In genomic region chr22:41237707-41238569, GRCh38 we compare ENCODE assay signal across 8 cellular contexts. TPM values are rescaled to one million over a fixed set of nuclear protein-coding genes. Genes with fewer than 3 reads are reported as not detected.
DNase-seq lines count a peak whose midpoint lies in the region; ATAC-seq, FAIRE-seq and TF ChIP-seq lines count a peak whose summit lies in the region.

No MANE protein-coding gene starts in this region.

- CTCF ChIA-PET in activated CD8-positive, alpha-beta T cell treated with anti-CD3 and anti-CD28 coated beads, Interleukin-2, amount 10 ng/mL, durations not matched to agents 7 days and 5 days (lab: Charles Lee) = interaction anchor here (0.6 to 4.3 kb wide), 57 partner anchors 10 to 385 kb away, joined by 3 to 114 read pairs (median 4); partner anchors contain the start of genes EP300, RANGAP1, RBX1 and XPNPEP3
- CTCF ChIA-PET in H1 (lab: Charles Lee; ENCODE audit: partially characterized antibody) = interaction anchor here (0.5 to 2.6 kb wide), 27 partner anchors 9 to 322 kb away, joined by 3 to 23 read pairs (median 5); partner anchors contain the start of gene RBX1

- H3K9me3 ChIP-seq in DND-41 (ENCODE audit: insufficient read depth, low read length, severe bottlenecking) (no peaks in the 10 kb centered on the region), H1 (ENCODE audit: insufficient read depth in 2 of 2, low read depth in 1 of 2, low read length in 1 of 2) (no peaks in the 10 kb centered on the region), mesodermal cell (ENCODE audit: control insufficient read depth, low read length) (no peaks in the 10 kb centered on the region)

- ATAC-seq in DND-41 (ENCODE audit: insufficient read depth, low read depth) = peak; percentile 81
- ATAC-seq in GM21737 (IDR thresholded peaks at IDR 0.05; ENCODE audit: unreplicated experiment) = peak; percentile 77
- peak; percentile 95 for ATAC-seq in activated CD8-positive, alpha-beta T cell treated with anti-CD3 and anti-CD28 coated beads, Interleukin-2, amount 10 ng/mL, durations not matched to agents 7 days and 5 days

- H2BK120ac ChIP-seq in H1 (replicated peaks; ENCODE audit: low read depth, low read length) = peak overlapping the region; percentile 53

- peaks cover 2% of the 10 kb centered on the region; the same call in 1 of the 2 replicates for H3K23me2 ChIP-seq in H1 (ENCODE audit: low read depth, low read length)

- peak; percentile 76 for DNase-seq in DND-41
- DNase-seq in NCI-H1930 (lab: John Stamatoyannopoulos, UW) = peak; percentile 37 to 62
- DNase-seq in activated CD8-positive, alpha-beta T cell treated with anti-CD3 and anti-CD28 coated beads, Interleukin-2, amount 10 ng/mL, durations not matched to agents 7 days and 5 days = peak; percentile 90
- peak in 1 of 2 experiments; percentile 80 for DNase-seq in H1 (ENCODE audit: low read depth in 1 of 2, low spot score in 2 of 2)
- peak; percentile 70 to 74 for DNase-seq in stimulated activated CD8-positive, alpha-beta memory T cell treated with anti-CD3 and anti-CD28 coated beads, Interleukin-15, amount 100 ng/mL, for 48 hours (ENCODE audit: low read depth in 2 of 2)
- DNase-seq in NCI-H226 = no peak

- H3K9ac ChIP-seq in DND-41 (ENCODE audit: low read depth, low read length) (peak overlapping the region; percentile 47; the same call in 1 of the 2 replicates), H1 (replicated peaks in 1 of 4; ENCODE audit: extremely low read depth in 1 of 4, low read depth in 3 of 4, low read length in 3 of 4) (peak overlapping the region in 3 of 4 experiments; percentile 38 to 68 (median 48); a peak in 3 of 7 replicates)

- H3K79me2 ChIP-seq in DND-41 (ENCODE audit: insufficient read depth, low read length) (no peaks in the 10 kb centered on the region), H1 (ENCODE audit: control insufficient read depth in 1 of 2, insufficient read depth in 2 of 2, low read length in 2 of 2) (no peaks in the 10 kb centered on the region)

- H3K4me1 ChIP-seq in DND-41 (ENCODE audit: insufficient read depth, low read length) (peaks cover 15% of the 10 kb centered on the region), H1 (replicated peaks in 1 of 4; ENCODE audit: control insufficient read depth in 3 of 4, insufficient read depth in 4 of 4, low read length in 3 of 4) (peaks cover 4 to 17% (median 11%) of the 10 kb centered on the region in 4 experiments; a peak in 6 of 7 replicates), mesodermal cell (ENCODE audit: control insufficient read depth, insufficient read depth, low read length, poor library complexity, severe bottlenecking) (peaks cover 4% of the 10 kb centered on the region)

- H3K4me3 Mint-ChIP-seq in activated CD8-positive, alpha-beta T cell treated with anti-CD3 and anti-CD28 coated beads, Interleukin-2, amount 10 ng/mL, durations not matched to agents 7 days and 5 days = no peak overlapping the region

- H3K36me3 Mint-ChIP-seq in activated CD8-positive, alpha-beta T cell treated with anti-CD3 and anti-CD28 coated beads, Interleukin-2, amount 10 ng/mL, durations not matched to agents 7 days and 5 days (ENCODE audit: low read depth) = no peaks in the 10 kb centered on the region

- H3K27me3 ChIP-seq in DND-41 (ENCODE audit: insufficient read depth, low read length, poor library complexity) (peaks cover 6% of the 10 kb centered on the region), H1 (replicated peaks in 1 of 4; ENCODE audit: control insufficient read depth in 3 of 4, extremely low read depth in 1 of 4, insufficient read depth in 3 of 4, low read length in 3 of 4) (peaks cover 0 to 4% (median 0%) of the 10 kb centered on the region in 4 experiments; a peak in 3 of 7 replicates)

- TF ChIP-seq RAD21 in H1 (IDR thresholded peaks at IDR 0.05 in 1 of 2, conservative IDR thresholded peaks at IDR 0.05 in 1 of 2; ENCODE audit: low read depth in 2 of 2, low read length in 2 of 2) = peak; percentile 78 to 86

- no peaks in the 10 kb centered on the region for H3K79me1 ChIP-seq in H1 (ENCODE audit: low read depth, low read length)

- H3K27me3 Mint-ChIP-seq in activated CD8-positive, alpha-beta T cell treated with anti-CD3 and anti-CD28 coated beads, Interleukin-2, amount 10 ng/mL, durations not matched to agents 7 days and 5 days (ENCODE audit: low read depth) = no peaks in the 10 kb centered on the region

- no peak overlapping the region for H3K27ac Mint-ChIP-seq in activated CD8-positive, alpha-beta T cell treated with anti-CD3 and anti-CD28 coated beads, Interleukin-2, amount 10 ng/mL, durations not matched to agents 7 days and 5 days

- no peak for TF ChIP-seq EP300 in H1 (IDR thresholded peaks at IDR 0.05; ENCODE audit: borderline replicate concordance in 1 of 2, low read depth in 2 of 2, low read length in 2 of 2)

- no peak for FAIRE-seq in H1 (lab: Jason Lieb, UNC)

- peak overlapping the region; percentile 93 for H4K91ac ChIP-seq in H1 (replicated peaks; ENCODE audit: insufficient read length, low read length)

- H4K8ac ChIP-seq in H1 (ENCODE audit: extremely low read depth, insufficient read depth, low read length) = peak overlapping the region; percentile 98

- no peaks in the 10 kb centered on the region for H3K9me3 Mint-ChIP-seq in activated CD8-positive, alpha-beta T cell treated with anti-CD3 and anti-CD28 coated beads, Interleukin-2, amount 10 ng/mL, durations not matched to agents 7 days and 5 days (ENCODE audit: insufficient read depth)

- H3K4me2 ChIP-seq in DND-41 (ENCODE audit: insufficient read depth, low read length) = peak overlapping the region; percentile 71
- H3K4me2 ChIP-seq in H1 (ENCODE audit: insufficient read depth in 1 of 2, low read depth in 2 of 2, low read length in 2 of 2) = peak overlapping the region; percentile 39 to 69; a peak in 3 of 4 replicates

- POLR2A ChIA-PET in activated CD8-positive, alpha-beta T cell treated with anti-CD3 and anti-CD28 coated beads, Interleukin-2, amount 10 ng/mL, durations not matched to agents 7 days and 5 days (lab: Charles Lee) = interaction anchor here (0.7 to 1.4 kb wide), 11 partner anchors 15 to 381 kb away, joined by 3 to 10 read pairs (median 3); partner anchors contain the start of genes EP300, RBX1 and XPNPEP3
- POLR2A ChIA-PET in H1 (lab: Charles Lee; ENCODE audit: partially characterized antibody) = interaction anchor here (0.6 to 3.8 kb wide), 22 partner anchors 9 to 315 kb away, joined by 3 to 25 read pairs (median 4); partner anchors contain the start of gene ZC3H7B

- peak overlapping the region; percentile 44 for H3K56ac ChIP-seq in H1 (replicated peaks; ENCODE audit: insufficient read length, low read depth, low read length)

- H3K36me3 ChIP-seq in DND-41 (ENCODE audit: insufficient read depth, low read length) (no peaks in the 10 kb centered on the region), H1 (ENCODE audit: control insufficient read depth in 2 of 4, insufficient read depth in 4 of 4, low read length in 3 of 4) (no peaks in the 10 kb centered on the region), mesodermal cell (ENCODE audit: control insufficient read depth, insufficient read depth, low read length) (no peaks in the 10 kb centered on the region)

- H2BK15ac ChIP-seq in H1 (ENCODE audit: low read length) = peak overlapping the region; percentile 61; the same call in 1 of the 2 replicates

- peaks cover 6% of the 10 kb centered on the region for H3K4me1 Mint-ChIP-seq in activated CD8-positive, alpha-beta T cell treated with anti-CD3 and anti-CD28 coated beads, Interleukin-2, amount 10 ng/mL, durations not matched to agents 7 days and 5 days (ENCODE audit: low read depth)

- 24% methylated on average over 60 of the region's 97 CpGs; no CpG with 5 or more reads in 1 of the 2 experiments for WGBS in H1 (ENCODE audit: extremely low coverage in 1 of 2, insufficient coverage in 1 of 2, insufficient read length in 1 of 2, insufficient replicate concordance in 2 of 2, low coverage in 1 of 2, low lambda C conversion rate in 2 of 2, missing lambda C conversion rate in 1 of 2), 2 experiments
- 35 to 51% methylated on average over 45 to 96 of the region's 97 CpGs for WGBS in mesodermal cell (ENCODE audit: insufficient coverage in 2 of 2), 2 experiments

- peak overlapping the region; percentile 62 for H2AFZ ChIP-seq in DND-41 (ENCODE audit: low read depth, low read length)
- peak overlapping the region; percentile 71; the same call in 1 of the 2 replicates for H2AFZ ChIP-seq in H1 (ENCODE audit: low read length)

- H3K4me3 ChIP-seq in DND-41 (ENCODE audit: low read depth in 1 of 2, low read length in 2 of 2) (peak overlapping the region in 1 of 2 experiments; percentile 51; a peak in 2 of 4 replicates), H1 (ENCODE audit: extremely low read depth in 1 of 4, insufficient read depth in 2 of 4, low read depth in 3 of 4, low read length in 4 of 4) (peak overlapping the region; percentile 2 to 53 (median 28); a peak in 7 of 8 replicates), mesodermal cell (ENCODE audit: extremely low read depth, insufficient read depth, low read length, poor library complexity, severe bottlenecking) (peak overlapping the region; percentile 26)

- H4K20me1 ChIP-seq in DND-41 (ENCODE audit: insufficient read depth, low read length) (no peaks in the 10 kb centered on the region), H1 (replicated peaks in 1 of 2; ENCODE audit: control insufficient read depth in 1 of 2, insufficient read depth in 2 of 2, low read length in 2 of 2) (no peaks in the 10 kb centered on the region)

- peak overlapping the region; percentile 77; the same call in 1 of the 2 replicates for H2BK12ac ChIP-seq in H1 (ENCODE audit: low read depth, low read length)

- H4K5ac ChIP-seq in H1 (ENCODE audit: insufficient read length, low read depth, low read length) = peak overlapping the region; percentile 68

- H3K4ac ChIP-seq in H1 (replicated peaks; ENCODE audit: insufficient read length, low read depth, low read length) = peak overlapping the region; percentile 90

- H3K27ac ChIP-seq in DND-41 (ENCODE audit: low read length) (no peak overlapping the region), H1 (ENCODE audit: low read depth, low read length) (peak overlapping the region; percentile 37; the same call in 1 of the 2 replicates), mesodermal cell (ENCODE audit: low read depth, low read length, severe bottlenecking) (no peak overlapping the region)

- H3K18ac ChIP-seq in H1 (ENCODE audit: extremely low read depth, low read length) = peak overlapping the region; percentile 83

- H2BK5ac ChIP-seq in H1 (ENCODE audit: low read depth, low read length) = peak overlapping the region; percentile 78; the same call in 1 of the 2 replicates

- H2BK20ac ChIP-seq in H1 (ENCODE audit: low read length) = no peak overlapping the region

- TF ChIP-seq POLR2A in H1 (IDR thresholded peaks at IDR 0.05; ENCODE audit: control extremely low read depth in 1 of 2, low read depth in 2 of 2, low read length in 2 of 2) = peak in 1 of 2 experiments; percentile 49; a peak in 1 of 3 replicates

- H2AK5ac ChIP-seq in H1 (ENCODE audit: low read depth, low read length) = no peak overlapping the region

- H3K14ac ChIP-seq in H1 (ENCODE audit: insufficient read length) = no peak overlapping the region

- TF ChIP-seq CTCF in DND-41 (IDR thresholded peaks at IDR 0.05; ENCODE audit: borderline replicate concordance, extremely low read depth, low read length, poor library complexity, severe bottlenecking) (peak; percentile 68), H1 (IDR thresholded peaks at IDR 0.05; ENCODE audit: control extremely low read depth in 1 of 3, insufficient read depth in 1 of 3, low read depth in 1 of 3, low read length in 3 of 3) (peak; percentile 76 to 85 (median 83))

- H3K23ac ChIP-seq in H1 (ENCODE audit: insufficient read length) = no peak overlapping the region

RNA-seq across cellular contexts. Expression of gene CHADL, which starts 2.8 kb away (rescaled TPM):
- total RNA-seq in activated CD8-positive, alpha-beta T cell treated with anti-CD3 and anti-CD28 coated beads, Interleukin-2, amount 10 ng/mL, durations not matched to agents 7 days and 5 days = 1 to 10 TPM in 1 of 2 experiments, under 1 TPM in 1; 0.37 to 1.0 TPM
- total RNA-seq in H1 (2021; fragmentation: NEBNext Ultra II Directional; extraction: Animal tissue kit (Norgen Biotek cat#: 25700)) = 0.78 and 0.84 TPM in 2 replicates
- 1.4 and 2.2 TPM in 2 replicates for polyA plus RNA-seq in H1 (2011; rRNA removed)
- 0.90 TPM for polyA plus RNA-seq in H1 (2011; cell fraction: cytosol; rRNA removed)
- 2.2 TPM for polyA plus RNA-seq in H1 (2011; cell fraction: nucleus; rRNA removed)
- polyA plus RNA-seq in H1 (2012, experiment 1 of 2) = 0.17 to 0.53 TPM (median 0.47 TPM) in 4 replicates
- 0.73 TPM for polyA plus RNA-seq in H1 (2012, experiment 2 of 2)
- polyA plus RNA-seq in H1 (2013, experiment 1 of 2) = 0.57 TPM
- polyA plus RNA-seq in H1 (2013, experiment 2 of 2) = 0.55 TPM
- 0.29 and 0.32 TPM in 2 replicates for polyA minus RNA-seq in H1 (2011; rRNA and poly(A)+ RNA removed)
- polyA minus RNA-seq in H1 (2011; cell fraction: cytosol; rRNA and poly(A)+ RNA removed) = not detected
- polyA minus RNA-seq in H1 (2011; cell fraction: nucleus; rRNA and poly(A)+ RNA removed) = 2.7 TPM
- 0.18 TPM for polyA plus RNA-seq in mesodermal cell (2013, experiment 1 of 2)
- 0.46 TPM for polyA plus RNA-seq in mesodermal cell (2013, experiment 2 of 2)

RNA-seq across cellular contexts. Expression of gene L3MBTL2, which starts 32.8 kb away (rescaled TPM):
- 10 to 100 TPM; 40.1 to 42.2 TPM for total RNA-seq in activated CD8-positive, alpha-beta T cell treated with anti-CD3 and anti-CD28 coated beads, Interleukin-2, amount 10 ng/mL, durations not matched to agents 7 days and 5 days
- total RNA-seq in H1 (2021; fragmentation: NEBNext Ultra II Directional; extraction: Animal tissue kit (Norgen Biotek cat#: 25700)) = 23.9 and 24.4 TPM in 2 replicates
- polyA plus RNA-seq in H1 (2011; rRNA removed) = 24.9 and 30.1 TPM in 2 replicates
- 29.0 TPM for polyA plus RNA-seq in H1 (2011; cell fraction: cytosol; rRNA removed)
- polyA plus RNA-seq in H1 (2011; cell fraction: nucleus; rRNA removed) = 47.9 TPM
- 16.7 to 28.2 TPM (median 25.1 TPM) in 4 replicates for polyA plus RNA-seq in H1 (2012, experiment 1 of 2)
- polyA plus RNA-seq in H1 (2012, experiment 2 of 2) = 20.3 TPM
- polyA plus RNA-seq in H1 (2013, experiment 1 of 2) = 15.2 TPM
- 14.0 TPM for polyA plus RNA-seq in H1 (2013, experiment 2 of 2)
- 34.6 and 35.3 TPM in 2 replicates for polyA minus RNA-seq in H1 (2011; rRNA and poly(A)+ RNA removed)
- polyA minus RNA-seq in H1 (2011; cell fraction: cytosol; rRNA and poly(A)+ RNA removed) = 11.9 TPM
- 18.2 TPM for polyA minus RNA-seq in H1 (2011; cell fraction: nucleus; rRNA and poly(A)+ RNA removed)
- 8.6 TPM for polyA plus RNA-seq in mesodermal cell (2013, experiment 1 of 2)
- 8.2 TPM for polyA plus RNA-seq in mesodermal cell (2013, experiment 2 of 2)

RNA-seq across cellular contexts. Expression of gene RANGAP1, which starts 48.0 kb away (rescaled TPM):
- 100 to 1,000 TPM; 123 to 125 TPM for total RNA-seq in activated CD8-positive, alpha-beta T cell treated with anti-CD3 and anti-CD28 coated beads, Interleukin-2, amount 10 ng/mL, durations not matched to agents 7 days and 5 days
- total RNA-seq in H1 (2021; fragmentation: NEBNext Ultra II Directional; extraction: Animal tissue kit (Norgen Biotek cat#: 25700)) = 171 and 176 TPM in 2 replicates
- polyA plus RNA-seq in H1 (2011; rRNA removed) = 121 and 190 TPM in 2 replicates
- polyA plus RNA-seq in H1 (2011; cell fraction: cytosol; rRNA removed) = 168 TPM
- polyA plus RNA-seq in H1 (2011; cell fraction: nucleus; rRNA removed) = 215 TPM
- 115 to 161 TPM (median 143 TPM) in 4 replicates for polyA plus RNA-seq in H1 (2012, experiment 1 of 2)
- polyA plus RNA-seq in H1 (2012, experiment 2 of 2) = 150 TPM
- polyA plus RNA-seq in H1 (2013, experiment 1 of 2) = 62.4 TPM
- polyA plus RNA-seq in H1 (2013, experiment 2 of 2) = 60.5 TPM
- 105 and 127 TPM in 2 replicates for polyA minus RNA-seq in H1 (2011; rRNA and poly(A)+ RNA removed)
- polyA minus RNA-seq in H1 (2011; cell fraction: cytosol; rRNA and poly(A)+ RNA removed) = 88.7 TPM
- polyA minus RNA-seq in H1 (2011; cell fraction: nucleus; rRNA and poly(A)+ RNA removed) = 64.5 TPM
- 75.1 TPM for polyA plus RNA-seq in mesodermal cell (2013, experiment 1 of 2)
- 70.1 TPM for polyA plus RNA-seq in mesodermal cell (2013, experiment 2 of 2)
